ENCODE assay signal across 8 cellular contexts in genomic region chr5:104412649-104413240, GRCh38.
DNase-seq lines count a peak whose midpoint lies in the region; ATAC-seq, FAIRE-seq and TF ChIP-seq lines count a peak whose summit lies in the region.

No MANE protein-coding gene starts in this region.

- H3K9ac ChIP-seq in NT2/D1 (ENCODE audit: insufficient read length, low read depth): no peak overlapping the region

- TF ChIP-seq CTCF in GM12872 (IDR thresholded peaks at IDR 0.05; ENCODE audit: insufficient read depth, low read depth, low read length): peak; percentile 64

- H3K9me3 ChIP-seq in NT2/D1 (ENCODE audit: insufficient read depth, low read length): no peaks in the 10 kb centered on the region

- no peaks in the 10 kb centered on the region for H3K4me1 ChIP-seq in NT2/D1 (ENCODE audit: insufficient read depth, insufficient read length)

- FAIRE-seq in urothelium cell line (lab: Jason Lieb, UNC): no peak

- no peak for TF ChIP-seq POLR2A in erythroblast (IDR thresholded peaks at IDR 0.05; ENCODE audit: low read length)

- no peaks in the 10 kb centered on the region for H3K27me3 ChIP-seq in NT2/D1 (ENCODE audit: insufficient read depth, insufficient read length)

- peak; percentile 76 for ATAC-seq in HG02588 (IDR thresholded peaks at IDR 0.05; ENCODE audit: unreplicated experiment)

- H3K36me3 ChIP-seq in NT2/D1 (ENCODE audit: insufficient read depth, insufficient read length, low read length): no peaks in the 10 kb centered on the region

- DNase-seq in NT2/D1 (ENCODE audit: low read depth, low spot score): peak; percentile 13
- DNase-seq in erythroblast (lab: John Stamatoyannopoulos, UW): peak; percentile 3 to 9
- DNase-seq in urothelium cell line (ENCODE audit: low spot score): peak; percentile 34
- no peak for DNase-seq in NCI-H2196 (lab: John Stamatoyannopoulos, UW; ENCODE audit: unreplicated experiment)
- no peak for DNase-seq in NCI-H1105 (lab: John Stamatoyannopoulos, UW)
- DNase-seq in NCI-H2227 treated with DMSO at 0.1 percent for 48 hours (lab: John Stamatoyannopoulos, UW): no peak

- H3K4me3 ChIP-seq in NT2/D1 (ENCODE audit: insufficient read length, low read depth): no peak overlapping the region

Comparison
In these comparisons a context has a peak if more than half of its experiments do, and no peak if none do; other contexts are left out.
1. DNase-seq: peak in NT2/D1 (single experiment), erythroblast (2 of 2) and urothelium cell line (single experiment); none in NCI-H2196 (single experiment), NCI-H1105 (single experiment) and NCI-H2227 treated with DMSO at 0.1 percent for 48 hours (single experiment).